17 cellular contexts compared by ENCODE assay signal in genomic region chr7:142793156-142793555, GRCh38. TPM values are rescaled to one million over a fixed set of nuclear protein-coding genes. Genes with fewer than 3 reads are reported as not detected.
DNase-seq lines count a peak whose midpoint lies in the region; ATAC-seq, FAIRE-seq and TF ChIP-seq lines count a peak whose summit lies in the region.
"Had no signal": no experiment of that assay in that cellular context is flagged by ENCODE, and none has a peak within 500 bp of the region (broad histone marks: within the 10 kb centered on the region; RNA-seq: fewer than 3 reads in every experiment).

No MANE protein-coding gene starts in this region.

- no peaks in the 10 kb centered on the region for H3K36me3 ChIP-seq in mammary epithelial cell (ENCODE audit: insufficient read depth, low read length)
- peaks cover 13% of the 10 kb centered on the region for H3K36me3 ChIP-seq in effector memory CD4-positive, alpha-beta T cell (ENCODE audit: control insufficient read depth, insufficient read depth, low read length)
- no peaks in the 10 kb centered on the region for H3K36me3 ChIP-seq in colonic mucosa
- H3K36me3 ChIP-seq: stomach, uterus had no signal

- no peak overlapping the region for H3K4me2 ChIP-seq in mammary epithelial cell (ENCODE audit: insufficient read depth, low read depth, low read length)

- intact Hi-C loops in mammary epithelial cell (cut with micrococcal nuclease) = no loop called here
- intact Hi-C loops in MCF 10A (cut with micrococcal nuclease) = no loop called here
- intact Hi-C loops in activated CD8-positive, alpha-beta T cell treated with anti-CD3 and anti-CD28 coated beads for 36 hours (cut with micrococcal nuclease) = no loop called here
- intact Hi-C loops in colonic mucosa (cut with DNase I) = no loop called here

- H3K27me3 Mint-ChIP-seq in MCF 10A (ENCODE audit: insufficient read depth, unreplicated experiment) = peaks cover 64% of the 10 kb centered on the region
- no peaks in the 10 kb centered on the region for H3K27me3 Mint-ChIP-seq in activated CD8-positive, alpha-beta T cell treated with anti-CD3 and anti-CD28 coated beads for 36 hours

- no peak overlapping the region for H3K4me3 Mint-ChIP-seq in MCF 10A (ENCODE audit: unreplicated experiment)
- peak overlapping the region; percentile 100 for H3K4me3 Mint-ChIP-seq in activated CD8-positive, alpha-beta T cell treated with anti-CD3 and anti-CD28 coated beads for 36 hours
- H3K4me3 Mint-ChIP-seq: WTC11 had no signal

- dilution Hi-C loops in mammary epithelial cell (cut with HindIII; ENCODE audit: low sequenced_read_pairs) = no loop called here

- ATAC-seq in activated CD8-positive, alpha-beta T cell treated with anti-CD3 and anti-CD28 coated beads for 36 hours = no peak
- no peak for ATAC-seq in GM18870 (IDR thresholded peaks at IDR 0.05; ENCODE audit: unreplicated experiment)
- ATAC-seq: left colon, WTC11 had no signal

- H3K9me3 Mint-ChIP-seq in MCF 10A (ENCODE audit: unreplicated experiment) = no peaks in the 10 kb centered on the region
- no peaks in the 10 kb centered on the region for H3K9me3 Mint-ChIP-seq in activated CD8-positive, alpha-beta T cell treated with anti-CD3 and anti-CD28 coated beads for 36 hours
- H3K9me3 Mint-ChIP-seq: WTC11 had no signal

- peak; percentile 9 for DNase-seq in mammary epithelial cell
- DNase-seq in MCF 10A (ENCODE audit: unreplicated experiment) = no peak
- DNase-seq in activated CD8-positive, alpha-beta T cell treated with anti-CD3 and anti-CD28 coated beads for 36 hours = no peak
- DNase-seq in effector memory CD4-positive, alpha-beta T cell = no peak
- DNase-seq in putamen (ENCODE audit: low spot score) = no peak
- DNase-seq in GM19239 (ENCODE audit: insufficient read length, low spot score) = no peak
- no peak for DNase-seq in colonic mucosa
- DNase-seq: effector CD4-positive, alpha-beta T cell; left colon; NCI-H1105; NCI-H82; posterior cingulate gyrus; stomach; uterus had no signal

- H3K4me1 ChIP-seq in mammary epithelial cell (ENCODE audit: insufficient read depth, low read length) (peaks cover 5% of the 10 kb centered on the region), colonic mucosa (no peaks in the 10 kb centered on the region)
- H3K4me1 ChIP-seq in effector memory CD4-positive, alpha-beta T cell (ENCODE audit: control insufficient read depth, insufficient read depth, low read length, poor library complexity, severe bottlenecking) = peaks cover 24% of the 10 kb centered on the region

- 54% methylated on average over 4 of the region's 5 CpGs for WGBS in mammary epithelial cell (ENCODE audit: low coverage, missing lambda C conversion rate)

- CTCF ChIA-PET in mammary epithelial cell (lab: Charles Lee; ENCODE audit: low non-redundant PET) (no interaction called here), MCF 10A (lab: Yijun Ruan, JAX) (interaction anchor here (0.6 to 2.7 kb wide), 7 partner anchors 10 to 1648 kb away, joined by 3 to 17 read pairs (median 4); no protein-coding TSS in a partner anchor)
- CTCF ChIA-PET in activated CD8-positive, alpha-beta T cell treated with anti-CD3 and anti-CD28 coated beads for 36 hours (lab: Charles Lee) = interaction anchor here (0.8 to 9.4 kb wide), 3 partner anchors 17 to 469 kb away, joined by 3 to 117 read pairs (median 3); no protein-coding TSS in a partner anchor

- H3K36me3 Mint-ChIP-seq in MCF 10A (ENCODE audit: insufficient read depth, unreplicated experiment) = no peaks in the 10 kb centered on the region
- peaks cover 86% of the 10 kb centered on the region for H3K36me3 Mint-ChIP-seq in activated CD8-positive, alpha-beta T cell treated with anti-CD3 and anti-CD28 coated beads for 36 hours (ENCODE audit: low read depth)
- H3K36me3 Mint-ChIP-seq: WTC11 had no signal

- no peaks in the 10 kb centered on the region for H3K79me2 ChIP-seq in mammary epithelial cell (ENCODE audit: insufficient read depth, low read length)

- FAIRE-seq in GM19239 (lab: Jason Lieb, UNC) = no peak

- H3K4me3 ChIP-seq in mammary epithelial cell (replicated peaks in 1 of 3; ENCODE audit: insufficient read depth in 1 of 3, low read depth in 2 of 3, low read length in 3 of 3) = no peak overlapping the region
- H3K4me3 ChIP-seq in effector memory CD4-positive, alpha-beta T cell (ENCODE audit: insufficient read depth, low read depth, low read length, poor library complexity, severe bottlenecking) = no peak overlapping the region
- H3K4me3 ChIP-seq in colonic mucosa = no peak overlapping the region
- H3K4me3 ChIP-seq: stomach, uterus had no signal

- no peak overlapping the region for H3K9ac ChIP-seq in mammary epithelial cell (ENCODE audit: insufficient read depth, low read length)
- H3K9ac ChIP-seq in colonic mucosa (ENCODE audit: low read depth in 2 of 2, low read length in 2 of 2) = no peak overlapping the region

- H3K27me3 ChIP-seq in mammary epithelial cell (ENCODE audit: insufficient read depth, low read length) (peaks cover 25% of the 10 kb centered on the region), colonic mucosa (peaks cover 27% of the 10 kb centered on the region)
- no peaks in the 10 kb centered on the region for H3K27me3 ChIP-seq in effector memory CD4-positive, alpha-beta T cell (replicated peaks; ENCODE audit: control insufficient read depth, insufficient read depth, low read length, poor library complexity, severe bottlenecking)

- peaks cover 11% of the 10 kb centered on the region for H3K4me1 Mint-ChIP-seq in MCF 10A (ENCODE audit: insufficient read depth, unreplicated experiment)
- peaks cover 33% of the 10 kb centered on the region for H3K4me1 Mint-ChIP-seq in activated CD8-positive, alpha-beta T cell treated with anti-CD3 and anti-CD28 coated beads for 36 hours (ENCODE audit: low read depth)

- H3K9me3 ChIP-seq in mammary epithelial cell (replicated peaks; ENCODE audit: insufficient read depth, low read length) = no peaks in the 10 kb centered on the region
- H3K9me3 ChIP-seq in effector memory CD4-positive, alpha-beta T cell (ENCODE audit: control insufficient read depth, low read length) = no peaks in the 10 kb centered on the region
- H3K9me3 ChIP-seq in colonic mucosa = no peaks in the 10 kb centered on the region
- H3K9me3 ChIP-seq: stomach, uterus had no signal

- no TSS peak for BruUV-seq in mammary epithelial cell (replicated peaks; lab: Mats Ljungman, UMichigan)
- BruUV-seq in MCF 10A (replicated peaks; lab: Mats Ljungman, UMichigan) = no TSS peak

- no peak overlapping the region for H2AFZ ChIP-seq in mammary epithelial cell (ENCODE audit: low read depth, low read length)

- TF ChIP-seq CTCF in mammary epithelial cell (conservative IDR thresholded peaks at IDR 0.05 in 1 of 2, IDR thresholded peaks at IDR 0.05 in 1 of 2; ENCODE audit: extremely low read depth in 1 of 2, insufficient read depth in 1 of 2, low read depth in 1 of 2, low read length in 2 of 2) (no peak), MCF 10A (IDR thresholded peaks at IDR 0.05; ENCODE audit: unreplicated experiment) (no peak), colonic mucosa (IDR thresholded peaks at IDR 0.05) (no peak)
- no peak for TF ChIP-seq CTCF in activated CD8-positive, alpha-beta T cell treated with anti-CD3 and anti-CD28 coated beads for 36 hours (IDR thresholded peaks at IDR 0.05)

- H4K20me1 ChIP-seq in mammary epithelial cell (ENCODE audit: insufficient read depth, low read length) = no peaks in the 10 kb centered on the region

- in situ Hi-C loops in mammary epithelial cell (cut with MboI; ENCODE audit: low sequenced_read_pairs in 2 of 2) = no loop called here

- POLR2A ChIA-PET in MCF 10A (lab: Yijun Ruan, JAX) = interaction anchor here (0.6 kb wide), 1 partner anchor 12 kb away, joined by 3 read pairs; no protein-coding TSS in a partner anchor
- POLR2A ChIA-PET in activated CD8-positive, alpha-beta T cell treated with anti-CD3 and anti-CD28 coated beads for 36 hours (lab: Charles Lee) = interaction anchor here (1.9 to 20.9 kb wide), 2 partner anchors 14 to 78 kb away, joined by 5 to 1391 read pairs; no protein-coding TSS in a partner anchor

- no peak overlapping the region for H3K27ac ChIP-seq in mammary epithelial cell (ENCODE audit: insufficient read depth, low read depth, low read length)
- H3K27ac ChIP-seq in effector memory CD4-positive, alpha-beta T cell (ENCODE audit: insufficient read depth, low read length, poor library complexity, severe bottlenecking) = peak overlapping the region; percentile 63
- H3K27ac ChIP-seq in colonic mucosa = no peak overlapping the region
- H3K27ac ChIP-seq: stomach, uterus had no signal

- H3K27ac Mint-ChIP-seq in MCF 10A (ENCODE audit: low read depth, unreplicated experiment) = no peak overlapping the region
- peak overlapping the region; percentile 97 for H3K27ac Mint-ChIP-seq in activated CD8-positive, alpha-beta T cell treated with anti-CD3 and anti-CD28 coated beads for 36 hours
- H3K27ac Mint-ChIP-seq: WTC11 had no signal

RNA-seq across cellular contexts. Expression of gene PRSS2, which starts 22.4 kb away (rescaled TPM):
- total RNA-seq in mammary epithelial cell (not detected), MCF 10A (2022) (not detected in 2 replicates), colonic mucosa (100 to 1,000 TPM in 1 of 2 donors, not detected in 1; 105 TPM)
- not detected for polyA plus RNA-seq in mammary epithelial cell
- not detected for polyA minus RNA-seq in mammary epithelial cell
- not detected for total RNA-seq in activated CD8-positive, alpha-beta T cell treated with anti-CD3 and anti-CD28 coated beads for 36 hours
- total RNA-seq: RPMI7951, uterus had no signal

RNA-seq across cellular contexts. Expression of gene PRSS1, which starts 43.9 kb away (rescaled TPM):
- total RNA-seq in mammary epithelial cell = not detected
- polyA plus RNA-seq in mammary epithelial cell = not detected
- not detected for polyA minus RNA-seq in mammary epithelial cell
- total RNA-seq in MCF 10A (2022) = not detected in 2 replicates
- not detected for total RNA-seq in activated CD8-positive, alpha-beta T cell treated with anti-CD3 and anti-CD28 coated beads for 36 hours
- 10 to 100 TPM in 1 of 2 donors, not detected in 1; 41.2 TPM for total RNA-seq in colonic mucosa
- total RNA-seq: RPMI7951 had no signal
